23 cellular contexts compared by ENCODE assay signal in genomic region chr15:40489274-40490175, GRCh38.
"Had no signal": no experiment of that assay in that cellular context is flagged by ENCODE, and none has a peak within 500 bp of the region (broad histone marks: within the 10 kb centered on the region; RNA-seq: fewer than 3 reads in every experiment).

No MANE protein-coding gene starts in this region.

- H3K36me3 ChIP-seq: esophagus squamous epithelium, pancreas, right atrium auricular region, transverse colon had no signal

- H3K4me3 ChIP-seq: esophagus squamous epithelium, pancreas, right atrium auricular region, transverse colon had no signal

- H3K9me3 ChIP-seq: esophagus squamous epithelium, pancreas, right atrium auricular region, transverse colon had no signal

- H3K4me3 Mint-ChIP-seq: activated CD4-positive, alpha-beta memory T cell treated with anti-CD3 and anti-CD28 coated beads for 36 hours; activated CD4-positive, alpha-beta T cell treated with anti-CD3 and anti-CD28 coated beads, Interleukin-2, amount 10 ng/mL, durations not matched to agents 24 days and 14 days; activated naive CD8-positive, alpha-beta T cell; central memory CD8-positive, alpha-beta T cell; dendritic cell treated with granulocyte-macrophage colony-stimulating factor and Interleukin-4, amounts not matched to agents 40 ng/mL and 50 ng/mL, for 4 days; naive B cell; nephron progenitor cell had no signal

- H3K4me1 Mint-ChIP-seq: naive B cell had no signal

- H3K4me1 ChIP-seq: esophagus squamous epithelium, pancreas, right atrium auricular region, transverse colon had no signal

- H3K27me3 Mint-ChIP-seq: activated CD4-positive, alpha-beta memory T cell treated with anti-CD3 and anti-CD28 coated beads for 36 hours; activated CD4-positive, alpha-beta T cell treated with anti-CD3 and anti-CD28 coated beads, Interleukin-2, amount 10 ng/mL, durations not matched to agents 24 days and 14 days; activated naive CD8-positive, alpha-beta T cell; central memory CD8-positive, alpha-beta T cell had no signal

- H3K27ac Mint-ChIP-seq: activated CD4-positive, alpha-beta memory T cell treated with anti-CD3 and anti-CD28 coated beads for 36 hours; activated CD4-positive, alpha-beta T cell treated with anti-CD3 and anti-CD28 coated beads, Interleukin-2, amount 10 ng/mL, durations not matched to agents 24 days and 14 days; activated naive CD8-positive, alpha-beta T cell; activated T-helper 2 cell treated with anti-CD3 and anti-CD28 coated beads, Interferon-gamma antibody, Interleukin-2, Interleukin-4, amounts not matched to agents 10 μg/mL and 5 μg/mL and 100 μg/mL, durations not matched to agents 14 hours and 24 hours and 36 hours; dendritic cell treated with granulocyte-macrophage colony-stimulating factor and Interleukin-4, amounts not matched to agents 40 ng/mL and 50 ng/mL, for 4 days; naive B cell; nephron progenitor cell had no signal

- H3K27me3 ChIP-seq: esophagus squamous epithelium, pancreas, right atrium auricular region, transverse colon had no signal

- DNase-seq: activated CD4-positive, alpha-beta memory T cell treated with anti-CD3 and anti-CD28 coated beads for 36 hours; activated CD4-positive, alpha-beta T cell treated with anti-CD3 and anti-CD28 coated beads, Interleukin-2, amount 10 ng/mL, durations not matched to agents 24 days and 14 days; activated CD4-positive, CD25-positive, alpha-beta regulatory T cell treated with anti-CD3 and anti-CD28 coated beads, Interleukin-2, amount 50 U/mL, for 72 hours; activated CD8-positive, alpha-beta memory T cell treated with anti-CD3 and anti-CD28 coated beads, Interleukin-2, amount 50 U/mL, for 4 hours; activated T-cell treated with anti-CD3 and anti-CD28 coated beads, Interleukin-2, amount 50 U/mL, for 1 hour; anterior cingulate cortex; esophagus squamous epithelium; left ventricle myocardium superior; naive B cell; nephron progenitor cell; nucleus accumbens; pancreas; stimulated activated CD4-positive, alpha-beta T cell treated with anti-CD3 and anti-CD28 coated beads, Interleukin-15, amount 100 ng/mL, for 24 hours; stimulated activated CD4-positive, alpha-beta T cell treated with anti-CD3 and anti-CD28 coated beads, Interleukin-2, amount 100 ng/mL, for 24 hours; stimulated activated naive CD4-positive, alpha-beta T cell; T-helper 2 cell; transverse colon had no signal

- H3K9me3 Mint-ChIP-seq: activated CD4-positive, alpha-beta memory T cell treated with anti-CD3 and anti-CD28 coated beads for 36 hours; activated CD4-positive, alpha-beta T cell treated with anti-CD3 and anti-CD28 coated beads, Interleukin-2, amount 10 ng/mL, durations not matched to agents 24 days and 14 days; activated T-helper 2 cell treated with anti-CD3 and anti-CD28 coated beads, Interferon-gamma antibody, Interleukin-2, Interleukin-4, amounts not matched to agents 10 μg/mL and 5 μg/mL and 100 μg/mL, durations not matched to agents 14 hours and 24 hours and 36 hours; central memory CD8-positive, alpha-beta T cell; dendritic cell treated with granulocyte-macrophage colony-stimulating factor and Interleukin-4, amounts not matched to agents 40 ng/mL and 50 ng/mL, for 4 days; naive B cell; nephron progenitor cell had no signal

- H3K36me3 Mint-ChIP-seq: activated CD4-positive, alpha-beta memory T cell treated with anti-CD3 and anti-CD28 coated beads for 36 hours; activated naive CD8-positive, alpha-beta T cell; naive B cell had no signal

- ATAC-seq: left ventricle myocardium superior, pancreas had no signal

- H3K27ac ChIP-seq: epithelial cell of prostate, esophagus squamous epithelium, pancreas, right atrium auricular region, transverse colon had no signal
